8 cellular contexts compared by ENCODE assay signal in the genomic region with DNA sequence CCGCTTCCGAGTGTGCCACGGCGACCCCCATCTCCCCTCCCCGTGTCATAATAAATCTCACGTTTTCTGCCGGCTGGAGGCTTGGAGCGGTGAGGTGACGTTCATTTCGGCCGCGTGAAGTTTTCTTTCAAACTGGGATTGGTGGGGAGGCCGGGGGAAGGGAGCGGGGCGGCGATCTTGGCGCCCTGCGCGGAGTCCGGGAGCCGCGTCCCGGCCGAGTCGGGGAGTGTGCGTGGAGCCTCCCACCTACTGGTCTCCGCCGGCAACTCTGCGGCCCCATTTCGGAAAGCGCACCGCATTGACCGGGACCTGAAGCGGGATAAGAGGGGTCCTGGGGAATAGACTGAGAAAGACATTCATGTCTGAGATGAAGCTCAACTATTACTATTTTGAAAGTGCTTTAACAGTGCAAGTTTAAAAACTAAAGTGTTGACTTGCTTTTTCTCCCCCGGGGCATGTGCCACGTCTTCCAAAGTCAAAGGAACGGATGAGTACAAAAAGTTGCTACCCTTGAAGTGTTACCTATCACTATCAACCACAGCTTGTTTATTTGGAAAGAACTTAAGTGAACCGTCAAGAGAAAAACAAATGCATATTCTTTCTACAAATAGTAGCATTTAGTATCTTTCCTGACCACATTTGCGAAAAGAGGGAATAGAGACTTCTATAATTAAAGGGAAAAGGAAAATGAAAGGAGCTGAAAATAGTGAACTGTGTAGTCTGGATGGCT. TPM values are rescaled to one million over a fixed set of nuclear protein-coding genes. Genes with fewer than 3 reads are reported as not detected.
A peak's percentile ranks its signal among the peaks of the same experiment; 100 is the strongest.
DNase-seq lines count a peak whose midpoint lies in the region; ATAC-seq and TF ChIP-seq lines count a peak whose summit lies in the region.

No MANE protein-coding gene starts in this region.

- WGBS in ectodermal cell, 2 experiments = 1 to 3% methylated on average over 38 to 39 of the region's 39 CpGs
- WGBS in lung, 2 donors = 0 to 1% methylated on average over 32 to 39 of the region's 39 CpGs

- peak; percentile 3 for TF ChIP-seq CTCF in lung (IDR thresholded peaks at IDR 0.05; ENCODE audit: control extremely low read depth, extremely low read depth)

- H3K36me3 ChIP-seq in ectodermal cell (ENCODE audit: control insufficient read depth, insufficient read depth, low read length) (no peaks in the 10 kb centered on the region), lung (ENCODE audit: control insufficient read depth in 2 of 2, insufficient read depth in 2 of 2, low read length in 2 of 2) (no peaks in the 10 kb centered on the region)

- peak overlapping the region; percentile 86 for H3K4me3 ChIP-seq in Jurkat, Clone E6-1 (ENCODE audit: low read length)
- peak overlapping the region; percentile 79 for H3K4me3 ChIP-seq in ectodermal cell (ENCODE audit: insufficient read depth, low read depth, low read length)
- peak overlapping the region; percentile 84 for H3K4me3 ChIP-seq in lung

- H3K27me3 ChIP-seq in ectodermal cell (ENCODE audit: control insufficient read depth, insufficient read depth, low read length, poor library complexity, severe bottlenecking) (no peaks in the 10 kb centered on the region), lung (ENCODE audit: control insufficient read depth, insufficient read depth) (no peaks in the 10 kb centered on the region)

- no peaks in the 10 kb centered on the region for H3K9me3 ChIP-seq in ectodermal cell (ENCODE audit: control insufficient read depth, low read length)
- no peaks in the 10 kb centered on the region for H3K9me3 ChIP-seq in lung (ENCODE audit: control insufficient read depth in 2 of 2, insufficient read depth in 1 of 2, low read length in 1 of 2)

- H3K27ac ChIP-seq in ectodermal cell (ENCODE audit: insufficient read depth, low read depth, low read length, poor library complexity, severe bottlenecking) (peak overlapping the region; percentile 68), lung (ENCODE audit: low read depth in 1 of 2, low read length in 1 of 2) (peak overlapping the region; percentile 93 to 96)

- H3K4me1 ChIP-seq in ectodermal cell (ENCODE audit: control insufficient read depth, insufficient read depth, low read length) (peaks cover 10% of the 10 kb centered on the region), lung (ENCODE audit: control insufficient read depth in 2 of 2, insufficient read depth in 2 of 2, low read length in 2 of 2) (peaks cover 0 to 8% of the 10 kb centered on the region in 2 donors)

- DNase-seq in NCI-H524 (lab: John Stamatoyannopoulos, UW) = peak; percentile 44 to 65
- DNase-seq in NCI-H524 treated with DMSO at 0.1 percent for 48 hours (lab: John Stamatoyannopoulos, UW) = no peak
- peak; percentile 52 for DNase-seq in Jurkat, Clone E6-1 (ENCODE audit: low read depth, low spot score)
- DNase-seq in T1000 (lab: John Stamatoyannopoulos, UW) = peak; percentile 49
- peak; percentile 61 for DNase-seq in lung (ENCODE audit: low spot score)
- DNase-seq in stimulated activated CD8-positive, alpha-beta memory T cell treated with anti-CD3 and anti-CD28 coated beads, Interleukin-7, amount 100 ng/mL, for 1 hour (ENCODE audit: low read depth in 2 of 2) = peak; percentile 4 to 15

- ATAC-seq in GM21717 (IDR thresholded peaks at IDR 0.05; ENCODE audit: unreplicated experiment) (peak; percentile 34), lung (ENCODE audit: insufficient read depth, low FRiP score) (peak; percentile 73)

RNA-seq across cellular contexts. Expression of gene IKZF2, which starts 0.8 kb away (rescaled TPM):
- 45.7 TPM for polyA plus RNA-seq in Jurkat, Clone E6-1 (2012; ENCODE audit: insufficient read depth, insufficient read length)
- polyA plus RNA-seq in ectodermal cell (2013, experiment 1 of 4) = 14.2 TPM
- 12.7 TPM for polyA plus RNA-seq in ectodermal cell (2013, experiment 2 of 4)
- 10.2 TPM for polyA plus RNA-seq in ectodermal cell (2013, experiment 3 of 4)
- 11.4 TPM for polyA plus RNA-seq in ectodermal cell (2013, experiment 4 of 4)
- total RNA-seq in lung = 10 to 100 TPM; 13.0 to 51.4 TPM
- polyA plus RNA-seq in lung = 1 to 10 TPM; 1.3 to 1.5 TPM
